In genomic region chr6:75368151-75368779, GRCh38 we compare ENCODE assay signal across 8 cellular contexts.
DNase-seq lines count a peak whose midpoint lies in the region; ATAC-seq and TF ChIP-seq lines count a peak whose summit lies in the region.

No MANE protein-coding gene starts in this region.

- H3K9me3 ChIP-seq in thoracic aorta, result no peaks in the 10 kb centered on the region

- POLR2A ChIA-PET in activated CD4-positive, alpha-beta memory T cell treated with anti-CD3 and anti-CD28 coated beads for 36 hours (lab: Charles Lee), result no interaction called here
- POLR2A ChIA-PET in activated CD4-positive, alpha-beta memory T cell treated with anti-CD3 and anti-CD28 coated beads, Interleukin-2, amount 10 ng/mL, durations not matched to agents 7 days and 5 days (lab: Charles Lee), result no interaction called here

- H3K27ac Mint-ChIP-seq in activated CD4-positive, alpha-beta memory T cell treated with anti-CD3 and anti-CD28 coated beads for 36 hours, result no peak overlapping the region
- no peak overlapping the region for H3K27ac Mint-ChIP-seq in activated CD4-positive, alpha-beta memory T cell treated with anti-CD3 and anti-CD28 coated beads, Interleukin-2, amount 10 ng/mL, durations not matched to agents 7 days and 5 days

- intact Hi-C loops in activated CD4-positive, alpha-beta memory T cell treated with anti-CD3 and anti-CD28 coated beads for 36 hours (cut with micrococcal nuclease), result loop anchor here (10.0 kb wide), 1 partner anchor 157 kb away; no protein-coding TSS in a partner anchor

- DNase-seq in activated CD4-positive, alpha-beta memory T cell treated with anti-CD3 and anti-CD28 coated beads for 36 hours, result peak; percentile 15
- no peak for DNase-seq in activated CD4-positive, alpha-beta memory T cell treated with anti-CD3 and anti-CD28 coated beads, Interleukin-2, amount 10 ng/mL, durations not matched to agents 7 days and 5 days
- DNase-seq in NCI-H774 (lab: John Stamatoyannopoulos, UW), result peak; percentile 68
- DNase-seq in fibroblast of the aortic adventitia (ENCODE audit: low read depth), result peak; percentile 33
- DNase-seq in thoracic aorta (ENCODE audit: low spot score), result no peak
- no peak for DNase-seq in activated T-cell treated with anti-CD3 and anti-CD28 coated beads for 4 hours
- no peak for DNase-seq in RKO (ENCODE audit: low spot score)
- no peak for DNase-seq in NCI-H2227 treated with DMSO at 0.1 percent for 48 hours (lab: John Stamatoyannopoulos, UW)

- H3K4me1 Mint-ChIP-seq in activated CD4-positive, alpha-beta memory T cell treated with anti-CD3 and anti-CD28 coated beads for 36 hours (ENCODE audit: low read depth), result no peaks in the 10 kb centered on the region
- H3K4me1 Mint-ChIP-seq in activated CD4-positive, alpha-beta memory T cell treated with anti-CD3 and anti-CD28 coated beads, Interleukin-2, amount 10 ng/mL, durations not matched to agents 7 days and 5 days, result no peaks in the 10 kb centered on the region

- H3K9me3 Mint-ChIP-seq in activated CD4-positive, alpha-beta memory T cell treated with anti-CD3 and anti-CD28 coated beads for 36 hours, result no peaks in the 10 kb centered on the region
- H3K9me3 Mint-ChIP-seq in activated CD4-positive, alpha-beta memory T cell treated with anti-CD3 and anti-CD28 coated beads, Interleukin-2, amount 10 ng/mL, durations not matched to agents 7 days and 5 days, result no peaks in the 10 kb centered on the region

- H3K27ac ChIP-seq in thoracic aorta, result peak overlapping the region; percentile 18 to 43

- peaks cover 2% of the 10 kb centered on the region for H3K27me3 Mint-ChIP-seq in activated CD4-positive, alpha-beta memory T cell treated with anti-CD3 and anti-CD28 coated beads for 36 hours
- H3K27me3 Mint-ChIP-seq in activated CD4-positive, alpha-beta memory T cell treated with anti-CD3 and anti-CD28 coated beads, Interleukin-2, amount 10 ng/mL, durations not matched to agents 7 days and 5 days, result peaks cover 5% of the 10 kb centered on the region

- no peaks in the 10 kb centered on the region for H3K36me3 ChIP-seq in thoracic aorta

- peaks cover 23 to 28% of the 10 kb centered on the region in 2 donors for H3K4me1 ChIP-seq in thoracic aorta (ENCODE audit: control insufficient read depth in 1 of 2, low read depth in 2 of 2)

- no peaks in the 10 kb centered on the region for H3K27me3 ChIP-seq in thoracic aorta (replicated peaks; ENCODE audit: insufficient read depth)

- peak; percentile 46 for TF ChIP-seq CTCF in fibroblast of the aortic adventitia (IDR thresholded peaks at IDR 0.05; ENCODE audit: insufficient read depth, low read length)
- TF ChIP-seq CTCF in thoracic aorta (IDR thresholded peaks at IDR 0.05), result no peak

- ATAC-seq in thoracic aorta (ENCODE audit: insufficient number of reproducible peaks, low FRiP score, low read depth), result no peak

- H3K36me3 Mint-ChIP-seq in activated CD4-positive, alpha-beta memory T cell treated with anti-CD3 and anti-CD28 coated beads for 36 hours, result no peaks in the 10 kb centered on the region
- H3K36me3 Mint-ChIP-seq in activated CD4-positive, alpha-beta memory T cell treated with anti-CD3 and anti-CD28 coated beads, Interleukin-2, amount 10 ng/mL, durations not matched to agents 7 days and 5 days (ENCODE audit: low read depth), result no peaks in the 10 kb centered on the region

- H3K4me3 Mint-ChIP-seq in activated CD4-positive, alpha-beta memory T cell treated with anti-CD3 and anti-CD28 coated beads for 36 hours, result no peak overlapping the region
- H3K4me3 Mint-ChIP-seq in activated CD4-positive, alpha-beta memory T cell treated with anti-CD3 and anti-CD28 coated beads, Interleukin-2, amount 10 ng/mL, durations not matched to agents 7 days and 5 days, result no peak overlapping the region

- no peak overlapping the region for H3K4me3 ChIP-seq in fibroblast of the aortic adventitia (ENCODE audit: low read depth, low read length)
- H3K4me3 ChIP-seq in thoracic aorta, result no peak overlapping the region

- CTCF ChIA-PET in activated CD4-positive, alpha-beta memory T cell treated with anti-CD3 and anti-CD28 coated beads for 36 hours (lab: Charles Lee), result interaction anchor here (1.0 to 1.6 kb wide), 2 partner anchors 57 to 159 kb away, joined by 3 read pairs; no protein-coding TSS in a partner anchor
- CTCF ChIA-PET in activated CD4-positive, alpha-beta memory T cell treated with anti-CD3 and anti-CD28 coated beads, Interleukin-2, amount 10 ng/mL, durations not matched to agents 7 days and 5 days (lab: Charles Lee), result interaction anchor here (0.9 to 1.5 kb wide), 2 partner anchors 68 to 101 kb away, joined by 3 read pairs; no protein-coding TSS in a partner anchor

Comparison
In these comparisons a context has a peak if more than half of its experiments do, and no peak if none do; other contexts are left out.
1. DNase-seq: peak in activated CD4-positive, alpha-beta memory T cell treated with anti-CD3 and anti-CD28 coated beads for 36 hours (single experiment), NCI-H774 (single experiment) and fibroblast of the aortic adventitia (single experiment); none in activated CD4-positive, alpha-beta memory T cell treated with anti-CD3 and anti-CD28 coated beads, Interleukin-2, amount 10 ng/mL, durations not matched to agents 7 days and 5 days (single experiment), thoracic aorta (single experiment), activated T-cell treated with anti-CD3 and anti-CD28 coated beads for 4 hours (single experiment), RKO (single experiment) and NCI-H2227 treated with DMSO at 0.1 percent for 48 hours (single experiment).